8 cellular contexts compared by ENCODE assay signal in genomic region chrX:65601530-65602281, GRCh38.
DNase-seq lines count a peak whose midpoint lies in the region; ATAC-seq and TF ChIP-seq lines count a peak whose summit lies in the region.

No MANE protein-coding gene starts in this region.

- H3K27me3 ChIP-seq in uterus: no peaks in the 10 kb centered on the region

- no peak overlapping the region for H3K4me3 ChIP-seq in uterus

- H3K27ac ChIP-seq in uterus: peak overlapping the region; percentile 66 to 85

- H3K9me3 Mint-ChIP-seq in effector memory CD8-positive, alpha-beta T cell: no peaks in the 10 kb centered on the region

- no peaks in the 10 kb centered on the region for H3K36me3 ChIP-seq in uterus

- ATAC-seq in GM18868 (IDR thresholded peaks at IDR 0.05; ENCODE audit: unreplicated experiment) (peak; percentile 67), GM18511 (IDR thresholded peaks at IDR 0.05; ENCODE audit: unreplicated experiment) (no peak)
- peak; percentile 74 for ATAC-seq in effector memory CD8-positive, alpha-beta T cell (replicated peaks)

- peak; percentile 97 for DNase-seq in M059J (ENCODE audit: low read depth)
- peak; percentile 14 to 19 for DNase-seq in activated CD4-positive, alpha-beta T cell treated with anti-CD3 and anti-CD28 coated beads, Interleukin-2, amount 50 U/mL, for 4 hours
- DNase-seq in effector memory CD8-positive, alpha-beta T cell: peak in 2 of 3 experiments; percentile 1 to 15
- peak; percentile 57 for DNase-seq in myocyte (ENCODE audit: low read depth)
- DNase-seq in uterus: peak; percentile 64 to 76
- no peak for DNase-seq in NCI-H1436 treated with DMSO at 0.1 percent for 48 hours (lab: John Stamatoyannopoulos, UW)

- no peaks in the 10 kb centered on the region for H3K4me1 ChIP-seq in uterus

- H3K36me3 Mint-ChIP-seq in effector memory CD8-positive, alpha-beta T cell (ENCODE audit: insufficient read depth): no peaks in the 10 kb centered on the region

- H3K4me3 Mint-ChIP-seq in effector memory CD8-positive, alpha-beta T cell: peak overlapping the region; percentile 53 to 58

- intact Hi-C loops in uterus (cut with DNase I; ENCODE audit: low total_unique reads): no loop called here

- H3K9me3 ChIP-seq in uterus: no peaks in the 10 kb centered on the region

- no peaks in the 10 kb centered on the region for H3K27me3 Mint-ChIP-seq in effector memory CD8-positive, alpha-beta T cell

- peak in 1 of 2 donors; percentile 10 for TF ChIP-seq POLR2A in uterus (IDR thresholded peaks at IDR 0.05)

- peaks cover 40 to 49% of the 10 kb centered on the region in 2 donors for H3K4me1 Mint-ChIP-seq in effector memory CD8-positive, alpha-beta T cell (ENCODE audit: low read depth in 2 of 2)

- peak in 1 of 4 experiments; percentile 29 for TF ChIP-seq CTCF in uterus (IDR thresholded peaks at IDR 0.05)

- H3K27ac Mint-ChIP-seq in effector memory CD8-positive, alpha-beta T cell: peak overlapping the region; percentile 89 to 93
